Comparison of ENCODE assay signal across 28 cellular contexts in the genomic region with DNA sequence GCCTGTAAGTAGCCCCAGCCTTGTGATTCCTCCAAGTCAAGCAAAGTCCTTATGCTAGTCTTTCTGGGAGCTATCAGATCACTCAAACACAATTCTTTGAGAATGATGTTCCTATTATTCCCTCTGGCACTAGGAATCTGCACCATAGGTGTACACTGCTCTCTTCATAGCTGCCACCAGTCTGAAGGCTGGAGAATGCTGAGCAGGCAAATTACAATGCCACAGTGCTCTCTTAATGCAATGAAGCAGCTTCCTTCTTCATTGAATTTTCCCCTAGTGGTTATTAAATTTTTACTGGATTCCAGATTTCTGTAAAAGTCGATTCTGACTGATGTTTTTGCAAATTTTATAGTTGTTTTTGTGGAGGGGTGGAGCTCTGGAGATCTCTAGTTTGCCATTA.
"Had no signal": no experiment of that assay in that cellular context is flagged by ENCODE, and none has a peak within 500 bp of the region (broad histone marks: within the 10 kb centered on the region; RNA-seq: fewer than 3 reads in every experiment).

No MANE protein-coding gene starts in this region.

- ATAC-seq: activated CD8-positive, alpha-beta memory T cell treated with anti-CD3 and anti-CD28 coated beads, Interleukin-2, amount 10 ng/mL, durations not matched to agents 7 days and 5 days; activated T-helper 17 cell treated with anti-CD3 and anti-CD28 coated beads, Interleukin-2, amount 50 U/mL, for 72 hours; SK-N-SH treated with all-trans-retinoic acid at 6 μM for 48 hours had no signal

- H3K4me3 Mint-ChIP-seq: activated B cell treated with CpG ODN at 0.5 μM for 24 hours; activated CD4-positive, alpha-beta T cell treated with anti-CD3 and anti-CD28 coated beads, Interleukin-2, amount 10 ng/mL, durations not matched to agents 24 days and 14 days; activated CD8-positive, alpha-beta memory T cell treated with anti-CD3 and anti-CD28 coated beads, Interleukin-2, amount 10 ng/mL, durations not matched to agents 7 days and 5 days; activated naive CD4-positive, alpha-beta T cell treated with anti-CD3 and anti-CD28 coated beads for 36 hours; activated naive CD8-positive, alpha-beta T cell; activated T-helper 17 cell treated with anti-CD3 and anti-CD28 coated beads, Interleukin-2, amount 50 U/mL, for 72 hours; T-helper 1 cell treated with Interleukin-12 subunit alpha and Interleukin-12 subunit beta and Interleukin-4 antibody, amounts not matched to agents 30 μg/mL and 1 μg/mL, for 36 hours had no signal

- H3K36me3 ChIP-seq: brain microvascular endothelial cell, cardiac muscle cell, Peyer's patch, SJCRH30 had no signal

- DNase-seq: activated B cell treated with CpG ODN at 0.5 μM for 24 hours; activated CD4-positive, alpha-beta T cell treated with anti-CD3 and anti-CD28 coated beads for 1 hour; activated CD4-positive, alpha-beta T cell treated with anti-CD3 and anti-CD28 coated beads, Interleukin-2, amount 10 ng/mL, durations not matched to agents 24 days and 14 days; activated CD4-positive, alpha-beta T cell treated with anti-CD3 and anti-CD28 coated beads, Interleukin-2, amount 50 U/mL, for 48 hours; activated CD8-positive, alpha-beta memory T cell treated with anti-CD3 and anti-CD28 coated beads, Interleukin-2, amount 10 ng/mL, durations not matched to agents 7 days and 5 days; activated gamma-delta T cell; activated naive CD4-positive, alpha-beta T cell treated with anti-CD3 and anti-CD28 coated beads for 36 hours; activated T-cell treated with anti-CD3 and anti-CD28 coated beads, Interleukin-2, amount 50 U/mL, for 48 hours; brain microvascular endothelial cell; NCI-H1092; NCI-H1417; NCI-H1930; NCI-H2107; NCI-H2171 treated with DMSO at 0.1 percent for 48 hours; NCI-H226; NCI-H510A; NCI-H526 treated with DMSO at 0.1 percent for 48 hours; NK-92 treated with Interleukin-12 subunit alpha and Interleukin-12 subunit beta, amount 100 ng/mL, for 24 hours; Peyer's patch; Right ventricle myocardium superior; SJCRH30; SW 1271 had no signal

- H3K36me3 Mint-ChIP-seq: activated CD8-positive, alpha-beta memory T cell treated with anti-CD3 and anti-CD28 coated beads, Interleukin-2, amount 10 ng/mL, durations not matched to agents 7 days and 5 days; activated naive CD8-positive, alpha-beta T cell had no signal

- H3K27ac ChIP-seq: brain microvascular endothelial cell, cardiac muscle cell, Peyer's patch, RWPE1, SJCRH30 had no signal

- H3K4me1 ChIP-seq: Peyer's patch, SJCRH30 had no signal

- H3K9me3 ChIP-seq: Peyer's patch, SJCRH30 had no signal

- H3K27me3 ChIP-seq: brain microvascular endothelial cell, cardiac muscle cell, Peyer's patch, SJCRH30 had no signal

- H3K4me1 Mint-ChIP-seq: activated B cell treated with CpG ODN at 0.5 μM for 24 hours; activated CD4-positive, alpha-beta T cell treated with anti-CD3 and anti-CD28 coated beads, Interleukin-2, amount 10 ng/mL, durations not matched to agents 24 days and 14 days; activated CD8-positive, alpha-beta memory T cell treated with anti-CD3 and anti-CD28 coated beads, Interleukin-2, amount 10 ng/mL, durations not matched to agents 7 days and 5 days; activated T-helper 17 cell treated with anti-CD3 and anti-CD28 coated beads, Interleukin-2, amount 50 U/mL, for 72 hours had no signal

- H3K9me3 Mint-ChIP-seq: activated B cell treated with CpG ODN at 0.5 μM for 24 hours; activated CD4-positive, alpha-beta T cell treated with anti-CD3 and anti-CD28 coated beads, Interleukin-2, amount 10 ng/mL, durations not matched to agents 24 days and 14 days had no signal

- H3K27me3 Mint-ChIP-seq: activated B cell treated with CpG ODN at 0.5 μM for 24 hours; activated CD4-positive, alpha-beta T cell treated with anti-CD3 and anti-CD28 coated beads, Interleukin-2, amount 10 ng/mL, durations not matched to agents 24 days and 14 days; activated CD8-positive, alpha-beta memory T cell treated with anti-CD3 and anti-CD28 coated beads, Interleukin-2, amount 10 ng/mL, durations not matched to agents 7 days and 5 days; activated naive CD8-positive, alpha-beta T cell; activated T-helper 17 cell treated with anti-CD3 and anti-CD28 coated beads, Interleukin-2, amount 50 U/mL, for 72 hours had no signal

- H3K27ac Mint-ChIP-seq: activated B cell treated with CpG ODN at 0.5 μM for 24 hours; activated CD4-positive, alpha-beta T cell treated with anti-CD3 and anti-CD28 coated beads, Interleukin-2, amount 10 ng/mL, durations not matched to agents 24 days and 14 days; activated CD8-positive, alpha-beta memory T cell treated with anti-CD3 and anti-CD28 coated beads, Interleukin-2, amount 10 ng/mL, durations not matched to agents 7 days and 5 days; activated naive CD4-positive, alpha-beta T cell treated with anti-CD3 and anti-CD28 coated beads for 36 hours; activated naive CD8-positive, alpha-beta T cell; activated T-helper 17 cell treated with anti-CD3 and anti-CD28 coated beads, Interleukin-2, amount 50 U/mL, for 72 hours; T-helper 1 cell treated with Interleukin-12 subunit alpha and Interleukin-12 subunit beta and Interleukin-4 antibody, amounts not matched to agents 30 μg/mL and 1 μg/mL, for 36 hours had no signal

- H3K4me3 ChIP-seq: cardiac muscle cell, Peyer's patch, SJCRH30 had no signal
